Comparison of ENCODE assay signal across 8 cellular contexts in genomic region chr20:40945754-40946451, GRCh38.
DNase-seq lines count a peak whose midpoint lies in the region; ATAC-seq and TF ChIP-seq lines count a peak whose summit lies in the region.

No MANE protein-coding gene starts in this region.

- peak in 4 of 7 experiments; percentile 15 to 49 (median 22) for TF ChIP-seq CTCF in stomach (IDR thresholded peaks at IDR 0.05)

- DNase-seq in activated CD4-positive, alpha-beta T cell treated with anti-CD3 and anti-CD28 coated beads for 36 hours, result peak; percentile 45
- DNase-seq in activated CD4-positive, alpha-beta T cell treated with anti-CD3 and anti-CD28 coated beads for 48 hours, result no peak
- DNase-seq in NCI-H128 (lab: John Stamatoyannopoulos, UW; ENCODE audit: unreplicated experiment), result peak; percentile 7
- DNase-seq in astrocyte of the hippocampus (ENCODE audit: low read depth, low spot score), result peak; percentile 80
- DNase-seq in iPS DF 6.9 (ENCODE audit: low read depth, low spot score), result peak; percentile 64
- peak; percentile 48 for DNase-seq in stomach
- DNase-seq in naive thymus-derived CD4-positive, alpha-beta T cell, result no peak

- intact Hi-C loops in activated CD4-positive, alpha-beta T cell treated with anti-CD3 and anti-CD28 coated beads for 36 hours (cut with DNase I, micrococcal nuclease), result loop anchor here (1.0 to 5.0 kb wide), 2 partner anchors 204 to 205 kb away; no protein-coding TSS in a partner anchor
- intact Hi-C loops in stomach (cut with DNase I; ENCODE audit: low total_unique reads), result loop anchor here (10.0 kb wide), 1 partner anchor 201 kb away; no protein-coding TSS in a partner anchor
- intact Hi-C loops in naive thymus-derived CD4-positive, alpha-beta T cell (cut with micrococcal nuclease), result loop anchor here in 1 of 2 donors (5.0 kb wide), 1 partner anchor 204 kb away; no protein-coding TSS in a partner anchor

- H3K27me3 ChIP-seq in iPS DF 6.9 (ENCODE audit: control insufficient read depth, insufficient read depth, low read length), result no peaks in the 10 kb centered on the region
- H3K27me3 ChIP-seq in stomach, result peaks cover 0 to 22% (median 0%) of the 10 kb centered on the region in 3 donors
- H3K27me3 ChIP-seq in naive thymus-derived CD4-positive, alpha-beta T cell (ENCODE audit: control insufficient read depth in 2 of 2, insufficient read depth in 2 of 2, low read length in 2 of 2), result no peaks in the 10 kb centered on the region

- H3K4me1 Mint-ChIP-seq in activated CD4-positive, alpha-beta T cell treated with anti-CD3 and anti-CD28 coated beads for 36 hours, result no peaks in the 10 kb centered on the region
- H3K4me1 Mint-ChIP-seq in naive thymus-derived CD4-positive, alpha-beta T cell, result peaks cover 0 to 2% (median 0%) of the 10 kb centered on the region in 7 donors

- H3K4me1 ChIP-seq in iPS DF 6.9 (ENCODE audit: control insufficient read depth, insufficient read depth, low read length) (no peaks in the 10 kb centered on the region; the same call in 1 of the 2 replicates), stomach (no peaks in the 10 kb centered on the region)
- no peaks in the 10 kb centered on the region for H3K4me1 ChIP-seq in naive thymus-derived CD4-positive, alpha-beta T cell (ENCODE audit: control insufficient read depth in 2 of 2, insufficient read depth in 2 of 2, low read length in 2 of 2)

- no peak overlapping the region for H3K4me3 Mint-ChIP-seq in activated CD4-positive, alpha-beta T cell treated with anti-CD3 and anti-CD28 coated beads for 36 hours
- H3K4me3 Mint-ChIP-seq in naive thymus-derived CD4-positive, alpha-beta T cell, result no peak overlapping the region

- no peak overlapping the region for H3K27ac Mint-ChIP-seq in activated CD4-positive, alpha-beta T cell treated with anti-CD3 and anti-CD28 coated beads for 36 hours
- H3K27ac Mint-ChIP-seq in naive thymus-derived CD4-positive, alpha-beta T cell, result no peak overlapping the region

- H3K27ac ChIP-seq in iPS DF 6.9 (ENCODE audit: low read length) (no peak overlapping the region), stomach (no peak overlapping the region)
- H3K27ac ChIP-seq in naive thymus-derived CD4-positive, alpha-beta T cell (ENCODE audit: low read depth, low read length), result no peak overlapping the region

- no peaks in the 10 kb centered on the region for H3K9me3 Mint-ChIP-seq in activated CD4-positive, alpha-beta T cell treated with anti-CD3 and anti-CD28 coated beads for 36 hours (ENCODE audit: low read depth)
- peaks cover 0 to 2% (median 0%) of the 10 kb centered on the region in 11 donors for H3K9me3 Mint-ChIP-seq in naive thymus-derived CD4-positive, alpha-beta T cell

- no peaks in the 10 kb centered on the region for H3K9me3 ChIP-seq in iPS DF 6.9 (ENCODE audit: control insufficient read depth, insufficient read depth, low read length)
- no peaks in the 10 kb centered on the region for H3K9me3 ChIP-seq in stomach
- H3K9me3 ChIP-seq in naive thymus-derived CD4-positive, alpha-beta T cell (ENCODE audit: control insufficient read depth in 2 of 3, low read length in 3 of 3), result no peaks in the 10 kb centered on the region

- CTCF ChIA-PET in activated CD4-positive, alpha-beta T cell treated with anti-CD3 and anti-CD28 coated beads for 36 hours (lab: Charles Lee), result interaction anchor here (0.6 to 2.1 kb wide), 4 partner anchors 18 to 1534 kb away, joined by 3 to 9 read pairs (median 4); no protein-coding TSS in a partner anchor
- CTCF ChIA-PET in naive thymus-derived CD4-positive, alpha-beta T cell (lab: Charles Lee), result no interaction called here

- no peak for TF ChIP-seq POLR2A in stomach (IDR thresholded peaks at IDR 0.05)

- no peaks in the 10 kb centered on the region for H3K36me3 Mint-ChIP-seq in activated CD4-positive, alpha-beta T cell treated with anti-CD3 and anti-CD28 coated beads for 36 hours (ENCODE audit: low read depth)
- no peaks in the 10 kb centered on the region for H3K36me3 Mint-ChIP-seq in naive thymus-derived CD4-positive, alpha-beta T cell

- POLR2A ChIA-PET in activated CD4-positive, alpha-beta T cell treated with anti-CD3 and anti-CD28 coated beads for 36 hours (lab: Charles Lee), result no interaction called here
- POLR2A ChIA-PET in naive thymus-derived CD4-positive, alpha-beta T cell (lab: Charles Lee), result no interaction called here

- no CpG with 5 or more reads among the region's 12 CpGs for WGBS in iPS DF 6.9 (ENCODE audit: insufficient coverage, insufficient read length)
- 51 to 57% (median 51%) methylated on average over 11 to 12 of the region's 12 CpGs for WGBS in stomach, 5 donors

- H3K4me3 ChIP-seq in iPS DF 6.9 (ENCODE audit: low read length), result no peak overlapping the region
- H3K4me3 ChIP-seq in stomach, result no peak overlapping the region
- no peak overlapping the region for H3K4me3 ChIP-seq in naive thymus-derived CD4-positive, alpha-beta T cell (ENCODE audit: low read length)

- peaks cover 3% of the 10 kb centered on the region for H3K27me3 Mint-ChIP-seq in activated CD4-positive, alpha-beta T cell treated with anti-CD3 and anti-CD28 coated beads for 36 hours
- H3K27me3 Mint-ChIP-seq in naive thymus-derived CD4-positive, alpha-beta T cell, result peaks cover 0 to 12% (median 7%) of the 10 kb centered on the region in 5 donors

- H3K36me3 ChIP-seq in iPS DF 6.9 (ENCODE audit: control insufficient read depth, insufficient read depth, low read length) (no peaks in the 10 kb centered on the region), stomach (no peaks in the 10 kb centered on the region)
- H3K36me3 ChIP-seq in naive thymus-derived CD4-positive, alpha-beta T cell (ENCODE audit: control insufficient read depth in 2 of 3, insufficient read depth in 3 of 3, low read length in 3 of 3), result no peaks in the 10 kb centered on the region

- TF ChIP-seq EP300 in stomach (IDR thresholded peaks at IDR 0.05), result no peak

- ATAC-seq in activated CD4-positive, alpha-beta T cell treated with anti-CD3 and anti-CD28 coated beads for 36 hours, result no peak
- no peak for ATAC-seq in naive thymus-derived CD4-positive, alpha-beta T cell
- no peak for ATAC-seq in HG02840 (IDR thresholded peaks at IDR 0.05; ENCODE audit: low FRiP score, unreplicated experiment)

Comparison
In these comparisons a context has a peak if more than half of its experiments do, and no peak if none do; other contexts are left out.
1. DNase-seq: peak in activated CD4-positive, alpha-beta T cell treated with anti-CD3 and anti-CD28 coated beads for 36 hours (single experiment), NCI-H128 (single experiment), astrocyte of the hippocampus (single experiment), iPS DF 6.9 (single experiment) and stomach (single experiment); none in activated CD4-positive, alpha-beta T cell treated with anti-CD3 and anti-CD28 coated beads for 48 hours (single experiment) and naive thymus-derived CD4-positive, alpha-beta T cell (0 of 9).